Comparison of ENCODE assay signal across 33 cellular contexts in the genomic region with DNA sequence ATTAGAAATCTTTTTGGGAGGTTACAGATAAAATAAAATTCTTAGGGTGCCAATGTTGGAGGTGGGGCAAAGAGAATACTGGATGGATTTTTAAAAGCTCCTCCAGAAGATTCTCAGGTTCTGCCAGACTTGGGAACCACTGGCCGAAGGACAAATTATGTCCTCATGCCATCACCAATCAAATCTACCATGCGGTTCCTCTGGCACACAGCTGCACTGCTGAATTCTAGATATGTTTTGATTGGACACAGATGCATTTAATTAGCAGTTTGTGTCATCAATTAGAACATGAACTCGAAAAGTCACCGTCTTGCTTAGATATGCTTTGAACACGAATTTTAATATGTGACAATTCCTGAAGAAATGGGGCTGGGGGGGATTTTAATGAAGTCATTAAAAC.
"Had no signal": no experiment of that assay in that cellular context is flagged by ENCODE, and none has a peak within 500 bp of the region (broad histone marks: within the 10 kb centered on the region; RNA-seq: fewer than 3 reads in every experiment).

No MANE protein-coding gene starts in this region.

- H3K4me3 Mint-ChIP-seq: activated B cell treated with CpG ODN at 0.5 μM for 24 hours; activated CD4-positive, alpha-beta memory T cell treated with anti-CD3 and anti-CD28 coated beads for 36 hours; activated CD4-positive, alpha-beta T cell treated with anti-CD3 and anti-CD28 coated beads, Interleukin-2, amount 10 ng/mL, durations not matched to agents 24 days and 14 days; activated CD8-positive, alpha-beta T cell treated with anti-CD3 and anti-CD28 coated beads for 36 hours; activated naive CD4-positive, alpha-beta T cell treated with anti-CD3 and anti-CD28 coated beads for 36 hours; activated naive CD8-positive, alpha-beta T cell treated with anti-CD3 and anti-CD28 coated beads for 36 hours; activated T-cell treated with anti-CD3 and anti-CD28 coated beads, Interleukin-2, amount 50 U/mL, for 4 hours; activated T-cell treated with anti-CD3 and anti-CD28 coated beads, Interleukin-2, amount 50 U/mL, for 72 hours; activated T-helper 1 cell treated with anti-CD3 and anti-CD28 coated beads, Interleukin-12 subunit alpha, Interleukin-12 subunit beta, Interleukin-2, Interleukin-4 antibody, amounts not matched to agents 30 ng/mL and 10 ng/mL and 1 ng/mL, durations not matched to agents 14 hours and 24 hours and 36 hours; activated T-helper 17 cell treated with anti-CD3 and anti-CD28 coated beads, Interleukin-2, amount 50 U/mL, for 72 hours; T-helper 2 cell treated with Interferon-gamma antibody and Interleukin-4, amounts not matched to agents 5 μg/mL and 100 μg/mL, for 36 hours had no signal

- H3K4me1 Mint-ChIP-seq: activated B cell treated with CpG ODN at 0.5 μM for 24 hours; activated CD4-positive, alpha-beta T cell treated with anti-CD3 and anti-CD28 coated beads, Interleukin-2, amount 10 ng/mL, durations not matched to agents 24 days and 14 days; activated naive CD8-positive, alpha-beta T cell treated with anti-CD3 and anti-CD28 coated beads for 36 hours; activated T-helper 17 cell treated with anti-CD3 and anti-CD28 coated beads, Interleukin-2, amount 50 U/mL, for 72 hours had no signal

- H3K4me1 ChIP-seq: adrenal gland, body of pancreas had no signal

- H3K9me3 ChIP-seq: adrenal gland, body of pancreas, breast epithelium had no signal

- H3K27ac Mint-ChIP-seq: activated B cell treated with CpG ODN at 0.5 μM for 24 hours; activated CD4-positive, alpha-beta memory T cell treated with anti-CD3 and anti-CD28 coated beads for 36 hours; activated CD4-positive, alpha-beta T cell treated with anti-CD3 and anti-CD28 coated beads, Interleukin-2, amount 10 ng/mL, durations not matched to agents 24 days and 14 days; activated CD8-positive, alpha-beta T cell treated with anti-CD3 and anti-CD28 coated beads for 36 hours; activated naive CD4-positive, alpha-beta T cell treated with anti-CD3 and anti-CD28 coated beads for 36 hours; activated naive CD4-positive, alpha-beta T cell treated with anti-CD3 and anti-CD28 coated beads, Interleukin-2, amount 50 U/mL, for 72 hours; activated naive CD8-positive, alpha-beta T cell treated with anti-CD3 and anti-CD28 coated beads for 36 hours; activated T-cell treated with anti-CD3 and anti-CD28 coated beads, Interleukin-2, amount 50 U/mL, for 72 hours; activated T-helper 1 cell treated with anti-CD3 and anti-CD28 coated beads, Interleukin-12 subunit alpha, Interleukin-12 subunit beta, Interleukin-2, Interleukin-4 antibody, amounts not matched to agents 30 ng/mL and 10 ng/mL and 1 ng/mL, durations not matched to agents 14 hours and 24 hours and 36 hours; activated T-helper 17 cell treated with anti-CD3 and anti-CD28 coated beads, Interleukin-2, amount 50 U/mL, for 72 hours; T-helper 2 cell treated with Interferon-gamma antibody and Interleukin-4, amounts not matched to agents 5 μg/mL and 100 μg/mL, for 36 hours had no signal

- H3K27me3 ChIP-seq: adrenal gland, body of pancreas, brain microvascular endothelial cell, breast epithelium had no signal

- ATAC-seq: activated CD8-positive, alpha-beta T cell treated with anti-CD3 and anti-CD28 coated beads for 36 hours; activated naive CD4-positive, alpha-beta T cell treated with anti-CD3 and anti-CD28 coated beads, Interleukin-2, amount 50 U/mL, for 72 hours; activated T-cell treated with anti-CD3 and anti-CD28 coated beads, Interleukin-2, amount 50 U/mL, for 4 hours; activated T-cell treated with anti-CD3 and anti-CD28 coated beads, Interleukin-2, amount 50 U/mL, for 72 hours; activated T-helper 17 cell treated with anti-CD3 and anti-CD28 coated beads, Interleukin-2, amount 50 U/mL, for 72 hours; body of pancreas had no signal

- H3K36me3 Mint-ChIP-seq: activated CD4-positive, alpha-beta memory T cell treated with anti-CD3 and anti-CD28 coated beads for 36 hours; activated naive CD4-positive, alpha-beta T cell treated with anti-CD3 and anti-CD28 coated beads, Interleukin-2, amount 50 U/mL, for 72 hours; activated naive CD8-positive, alpha-beta T cell treated with anti-CD3 and anti-CD28 coated beads for 36 hours had no signal

- H3K27me3 Mint-ChIP-seq: activated B cell treated with CpG ODN at 0.5 μM for 24 hours; activated CD4-positive, alpha-beta memory T cell treated with anti-CD3 and anti-CD28 coated beads for 36 hours; activated CD4-positive, alpha-beta T cell treated with anti-CD3 and anti-CD28 coated beads, Interleukin-2, amount 10 ng/mL, durations not matched to agents 24 days and 14 days; activated CD8-positive, alpha-beta T cell treated with anti-CD3 and anti-CD28 coated beads for 36 hours; activated naive CD8-positive, alpha-beta T cell treated with anti-CD3 and anti-CD28 coated beads for 36 hours; activated T-helper 17 cell treated with anti-CD3 and anti-CD28 coated beads, Interleukin-2, amount 50 U/mL, for 72 hours had no signal

- H3K4me3 ChIP-seq: adrenal gland, body of pancreas, breast epithelium had no signal

- H3K27ac ChIP-seq: adrenal gland, body of pancreas, brain microvascular endothelial cell, breast epithelium, VCaP had no signal

- DNase-seq: activated B cell treated with CpG ODN at 0.5 μM for 24 hours; activated CD4-positive, alpha-beta memory T cell treated with anti-CD3 and anti-CD28 coated beads for 36 hours; activated CD4-positive, alpha-beta T cell treated with anti-CD3 and anti-CD28 coated beads for 4 hours; activated CD4-positive, alpha-beta T cell treated with anti-CD3 and anti-CD28 coated beads, Interleukin-2, amount 10 ng/mL, durations not matched to agents 24 days and 14 days; activated CD4-positive, alpha-beta T cell treated with anti-CD3 and anti-CD28 coated beads, Interleukin-2, amount 50 U/mL, for 1 hour; activated CD4-positive, alpha-beta T cell treated with anti-CD3 and anti-CD28 coated beads, Interleukin-2, amount 50 U/mL, for 4 hours; activated CD4-positive, CD25-positive, alpha-beta regulatory T cell treated with anti-CD3 and anti-CD28 coated beads, Interleukin-2, amount 50 U/mL, for 72 hours; activated CD8-positive, alpha-beta memory T cell treated with anti-CD3 and anti-CD28 coated beads, Interleukin-2, amount 50 U/mL, for 4 hours; activated CD8-positive, alpha-beta T cell treated with anti-CD3 and anti-CD28 coated beads for 36 hours; activated effector memory CD4-positive, alpha-beta T cell treated with anti-CD3 and anti-CD28 coated beads, Interleukin-2, amount 50 U/mL, for 16 hours; activated gamma-delta T cell treated with Interleukin-2 at 50 U/mL for 16 hours; activated naive CD4-positive, alpha-beta T cell; activated naive CD4-positive, alpha-beta T cell treated with anti-CD3 and anti-CD28 coated beads for 36 hours; activated naive CD4-positive, alpha-beta T cell treated with anti-CD3 and anti-CD28 coated beads, Interleukin-2, amount 50 U/mL, for 16 hours; activated naive CD8-positive, alpha-beta T cell treated with anti-CD3 and anti-CD28 coated beads for 36 hours; activated T-cell treated with anti-CD3 and anti-CD28 coated beads for 4 hours; activated T-cell treated with anti-CD3 and anti-CD28 coated beads, Interleukin-2, amount 50 U/mL, for 1 hour; activated T-cell treated with anti-CD3 and anti-CD28 coated beads, Interleukin-2, amount 50 U/mL, for 4 hours; activated T-cell treated with anti-CD3 and anti-CD28 coated beads, Interleukin-2, amount 50 U/mL, for 72 hours; adrenal gland; amniotic stem cell; aorta; body of pancreas; brain microvascular endothelial cell; central memory CD4-positive, alpha-beta T cell; T-helper 2 cell; T-helper 9 cell had no signal

- H3K36me3 ChIP-seq: adrenal gland, brain microvascular endothelial cell, breast epithelium had no signal
